Comparison of ENCODE assay signal across 6 cellular contexts in the genomic region with DNA sequence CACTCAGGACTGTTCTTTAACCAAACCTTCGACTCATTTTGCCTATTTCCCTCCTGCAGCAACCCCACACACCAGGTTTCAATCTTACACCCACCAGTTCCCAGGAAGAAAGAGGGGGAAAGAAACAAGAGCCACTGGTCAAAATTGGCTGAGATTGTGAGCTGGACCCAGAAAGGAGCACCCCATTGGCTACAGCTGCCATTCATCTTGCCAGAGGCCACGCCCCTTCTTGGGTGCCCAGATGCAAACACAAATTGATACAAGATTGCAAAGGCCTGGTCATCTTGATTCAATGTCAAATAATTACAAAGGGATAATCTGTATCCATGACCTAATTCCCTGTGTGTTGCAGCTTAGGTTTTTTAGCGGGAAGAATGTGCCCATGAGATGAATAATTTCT.
"Had no signal": no experiment of that assay in that cellular context is flagged by ENCODE, and none has a peak within 500 bp of the region (broad histone marks: within the 10 kb centered on the region; RNA-seq: fewer than 3 reads in every experiment).

No MANE protein-coding gene starts in this region.

- H3K9ac ChIP-seq: GM23248 had no signal

- H3K4me3 ChIP-seq: GM23248 had no signal

- H3K27ac ChIP-seq: GM23248, HL-60 had no signal

- H2AFZ ChIP-seq: GM23248 had no signal

- ATAC-seq: HepG2 had no signal

- FAIRE-seq: HepG2 had no signal

- DNase-seq: GM23248, H9, HCEC 1CT, KG1 had no signal
